ENCODE assay signal across 1 cellular context in genomic region chr13:68234278-68234677, GRCh38.
TF ChIP-seq lines count a peak whose summit lies in the region.

No MANE protein-coding gene starts in this region.

TF ChIP-seq in endothelial cell of umbilical vein, 7 proteins besides CTCF, POLR2A, EP300 and RAD21:
- TF ChIP-seq GATA2 (IDR thresholded peaks at IDR 0.05; ENCODE audit: insufficient read depth, insufficient read length, low read depth, low read length) (no peak), FOS (IDR thresholded peaks at IDR 0.05; ENCODE audit: borderline replicate concordance, insufficient read depth, low read length) (no peak), POLR2AphosphoS5 (IDR thresholded peaks at IDR 0.05; ENCODE audit: insufficient read depth, low read depth, low read length) (no peak), EZH2 (IDR thresholded peaks at IDR 0.05; ENCODE audit: borderline replicate concordance, low read depth, low read length, severe bottlenecking) (no peak), MAX (IDR thresholded peaks at IDR 0.05; ENCODE audit: insufficient read depth, insufficient read length) (no peak), JUN (IDR thresholded peaks at IDR 0.05; ENCODE audit: borderline replicate concordance, insufficient read depth, insufficient read length, low read depth) (no peak), MYC (IDR thresholded peaks at IDR 0.05; ENCODE audit: low read depth, low read length) (no peak)
